Comparison of ENCODE assay signal across 24 cellular contexts in genomic region chr1:22164841-22165808, GRCh38. TPM values are rescaled to one million over a fixed set of nuclear protein-coding genes. Genes with fewer than 3 reads are reported as not detected.
"Had no signal": no experiment of that assay in that cellular context is flagged by ENCODE, and none has a peak within 500 bp of the region (broad histone marks: within the 10 kb centered on the region; RNA-seq: fewer than 3 reads in every experiment).

No MANE protein-coding gene starts in this region.

- DNase-seq: cortex of kidney; effector memory CD8-positive, alpha-beta T cell; erythroblast; foreskin fibroblast; gastrocnemius medialis; head of caudate nucleus; left ventricle myocardium superior; lower lobe of right lung; natural killer cell; right lobe of liver; small intestine; stimulated activated CD4-positive, alpha-beta T cell treated with anti-CD3 and anti-CD28 coated beads, Interleukin-15, amount 100 ng/mL, for 24 hours; stimulated activated CD4-positive, alpha-beta T cell treated with anti-CD3 and anti-CD28 coated beads, Interleukin-2, amount 100 ng/mL, for 48 hours; stimulated activated naive CD4-positive, alpha-beta T cell treated with Interleukin-2 at 50 U/mL for 16 hours; stomach; testis; tibial artery had no signal

- H3K36me3 ChIP-seq: gastrocnemius medialis, lower lobe of right lung, neutrophil, right lobe of liver, stomach, tibial artery had no signal

- H3K79me2 ChIP-seq: parathyroid adenoma had no signal

- H3K27ac ChIP-seq: gastrocnemius medialis, lower lobe of right lung, neutrophil, parathyroid adenoma, right lobe of liver, testis, tibial artery had no signal

- H3K4me3 Mint-ChIP-seq: effector memory CD8-positive, alpha-beta T cell; natural killer cell; type B pancreatic cell had no signal

- H3K27ac Mint-ChIP-seq: effector memory CD8-positive, alpha-beta T cell; natural killer cell; progenitor cell of endocrine pancreas had no signal

- H3K4me3 ChIP-seq: gastrocnemius medialis, lower lobe of right lung, right lobe of liver, stomach, testis, tibial artery had no signal

- H3K27me3 ChIP-seq: gastrocnemius medialis, right lobe of liver, stomach, testis had no signal

- FAIRE-seq: endometrium, keratinocyte, small intestine had no signal

- H3K9me3 ChIP-seq: gastrocnemius medialis, lower lobe of right lung, neutrophil, right lobe of liver, stomach, testis, tibial artery had no signal

- H3K4me1 ChIP-seq: gastrocnemius medialis, lower lobe of right lung, parathyroid adenoma, right lobe of liver, tibial artery had no signal

- H2AFZ ChIP-seq: parathyroid adenoma had no signal

- H3K36me3 Mint-ChIP-seq: natural killer cell, type B pancreatic cell had no signal

- ATAC-seq: effector memory CD8-positive, alpha-beta T cell; gastrocnemius medialis; left ventricle myocardium superior; lower lobe of right lung; natural killer cell; right lobe of liver had no signal

- H3K9me3 Mint-ChIP-seq: effector memory CD8-positive, alpha-beta T cell; natural killer cell; type B pancreatic cell had no signal

RNA-seq across cellular contexts. Expression of gene WNT4, which starts 22.2 kb away (rescaled TPM):
- total RNA-seq: mononuclear cell, natural killer cell had no signal
